ENCODE assay signal across 18 cellular contexts in the genomic region with DNA sequence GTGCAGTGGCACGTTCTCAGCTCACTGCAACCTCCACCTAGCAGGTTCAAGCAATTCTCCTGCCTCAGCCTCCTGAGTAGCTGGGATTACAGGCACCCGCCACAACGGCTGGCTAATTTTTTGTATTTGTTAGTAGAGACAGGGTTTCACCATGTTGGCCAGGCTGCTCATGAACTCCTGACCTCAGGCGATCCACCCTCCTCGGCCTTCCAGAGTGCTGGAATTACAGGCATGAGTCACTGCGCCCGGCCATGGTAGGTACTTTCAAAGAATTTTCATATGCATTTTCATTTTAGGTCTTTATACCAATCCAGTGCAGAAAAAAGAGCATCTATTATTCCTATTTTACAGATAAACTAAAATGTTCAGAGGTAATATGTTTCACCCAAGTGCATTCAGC.
"Had no signal": no experiment of that assay in that cellular context is flagged by ENCODE, and none has a peak within 500 bp of the region (broad histone marks: within the 10 kb centered on the region; RNA-seq: fewer than 3 reads in every experiment).

No MANE protein-coding gene starts in this region.

- H3K27ac ChIP-seq: colonic mucosa, esophagus muscularis mucosa, foreskin keratinocyte, gastroesophageal sphincter, heart left ventricle, hepatocyte, left lung, lower lobe of right lung had no signal

- H3K4me1 ChIP-seq: colonic mucosa, esophagus muscularis mucosa, foreskin keratinocyte, gastroesophageal sphincter, heart left ventricle, left lung, lower lobe of right lung had no signal

- H3K27me3 ChIP-seq: colonic mucosa, esophagus muscularis mucosa, foreskin keratinocyte, gastroesophageal sphincter, heart left ventricle, hepatocyte, left lung had no signal

- ATAC-seq: foreskin keratinocyte; gastroesophageal sphincter; heart left ventricle; left cardiac atrium; left lung; left ventricle myocardium superior; lower lobe of right lung; mucosa of descending colon; naive thymus-derived CD8-positive, alpha-beta T cell had no signal

- H3K36me3 ChIP-seq: colonic mucosa, esophagus muscularis mucosa, gastroesophageal sphincter, heart left ventricle, left lung, lower lobe of right lung had no signal

- H3K79me2 ChIP-seq: hepatocyte had no signal

- H2AFZ ChIP-seq: hepatocyte had no signal

- H3K4me2 ChIP-seq: hepatocyte had no signal

- H3K4me3 ChIP-seq: colonic mucosa, esophagus muscularis mucosa, gastroesophageal sphincter, heart left ventricle, hepatocyte, left lung, lower lobe of right lung, mucosa of descending colon had no signal

- DNase-seq: colonic mucosa; cortex of kidney; effector CD8-positive, alpha-beta T cell; foreskin keratinocyte; heart left ventricle; hypothalamus; immature natural killer cell; left cardiac atrium; left ventricle myocardium superior; lower lobe of right lung; mesenchymal stem cell; mucosa of descending colon; naive B cell; naive thymus-derived CD8-positive, alpha-beta T cell had no signal

- H3K9me3 ChIP-seq: colonic mucosa, left lung, lower lobe of right lung had no signal
